ENCODE assay signal across 7 cellular contexts in genomic region chr20:3157817-3158216, GRCh38. TPM values are rescaled to one million over a fixed set of nuclear protein-coding genes. Genes with fewer than 3 reads are reported as not detected.
A peak's percentile ranks its signal among the peaks of the same experiment; 100 is the strongest.
DNase-seq lines count a peak whose midpoint lies in the region; ATAC-seq and TF ChIP-seq lines count a peak whose summit lies in the region.

No MANE protein-coding gene starts in this region.

- H3K4me3 Mint-ChIP-seq in endothelial cell (ENCODE audit: unreplicated experiment), result peak overlapping the region; percentile 97

- intact Hi-C loops in psoas muscle (cut with DNase I), result loop anchor here in 1 of 2 donors (5.0 kb wide), 1 partner anchor 36 kb away; no protein-coding TSS in a partner anchor

- no peaks in the 10 kb centered on the region for H3F3A ChIP-seq in OCI-LY1 (ENCODE audit: insufficient read depth, low read length)

- no peak overlapping the region for H3K27ac ChIP-seq in OCI-LY1 (ENCODE audit: low read depth, low read length, poor library complexity, severe bottlenecking)
- H3K27ac ChIP-seq in psoas muscle, result peak overlapping the region; percentile 98

- TF ChIP-seq CTCF in GM12875 (IDR thresholded peaks at IDR 0.05; ENCODE audit: borderline replicate concordance, insufficient read depth, low read depth, low read length), result no peak
- TF ChIP-seq CTCF in OCI-LY1 (IDR thresholded peaks at IDR 0.05; ENCODE audit: low read length), result no peak
- no peak for TF ChIP-seq CTCF in endothelial cell (IDR thresholded peaks at IDR 0.05; ENCODE audit: unreplicated experiment)
- TF ChIP-seq CTCF in psoas muscle (IDR thresholded peaks at IDR 0.05), result no peak

- H3K9me3 ChIP-seq in OCI-LY1 (ENCODE audit: low read length) (no peaks in the 10 kb centered on the region), psoas muscle (no peaks in the 10 kb centered on the region)

- H4K20me1 ChIP-seq in OCI-LY1 (ENCODE audit: insufficient read depth, low read length), result no peaks in the 10 kb centered on the region

- no peak for DNase-seq in endothelial cell (ENCODE audit: low spot score)
- DNase-seq in psoas muscle, result no peak
- DNase-seq in NCI-H510A (lab: John Stamatoyannopoulos, UW), result no peak
- DNase-seq in medulla oblongata (ENCODE audit: extremely low spot score), result no peak
- no peak for DNase-seq in LoVo (ENCODE audit: low spot score)

- H3K79me2 ChIP-seq in OCI-LY1 (ENCODE audit: insufficient read depth, low read length), result peaks cover 45% of the 10 kb centered on the region

- peaks cover 5% of the 10 kb centered on the region for H3K27me3 Mint-ChIP-seq in endothelial cell (ENCODE audit: unreplicated experiment)

- no peak overlapping the region for H2AFZ ChIP-seq in OCI-LY1 (ENCODE audit: low read length)

- peaks cover 13% of the 10 kb centered on the region for H3K36me3 ChIP-seq in OCI-LY1 (ENCODE audit: insufficient read depth, low read length)
- H3K36me3 ChIP-seq in psoas muscle (ENCODE audit: insufficient read depth in 1 of 2, low read depth in 1 of 2), result peaks cover 3 to 20% of the 10 kb centered on the region in 2 donors

- 71 to 74% (median 73%) methylated on average over 11 of the region's 11 CpGs for WGBS in psoas muscle, 3 donors

- no peaks in the 10 kb centered on the region for H3K9me3 Mint-ChIP-seq in endothelial cell (ENCODE audit: unreplicated experiment)

- H3K4me3 ChIP-seq in GM12875 (ENCODE audit: low read depth, low read length) (peak overlapping the region; percentile 1), OCI-LY1 (ENCODE audit: low read depth, low read length, poor library complexity, severe bottlenecking) (peak overlapping the region; percentile 92), psoas muscle (peak overlapping the region; percentile 100)

- H3K4me1 Mint-ChIP-seq in endothelial cell (ENCODE audit: unreplicated experiment), result peaks cover 19% of the 10 kb centered on the region

- peak overlapping the region; percentile 95 for H3K4me2 ChIP-seq in OCI-LY1 (ENCODE audit: low read length)

- H3K9me2 ChIP-seq in OCI-LY1 (ENCODE audit: low read depth, low read length), result no peaks in the 10 kb centered on the region

- H3K9ac ChIP-seq in OCI-LY1 (ENCODE audit: low read length), result peak overlapping the region; percentile 30; the same call in 1 of the 2 replicates

- peaks cover 44% of the 10 kb centered on the region for H3K4me1 ChIP-seq in OCI-LY1 (ENCODE audit: insufficient read depth, low read length, severe bottlenecking)
- peaks cover 54% of the 10 kb centered on the region for H3K4me1 ChIP-seq in psoas muscle

- no peaks in the 10 kb centered on the region for H3K27me3 ChIP-seq in OCI-LY1 (ENCODE audit: insufficient read depth, low read length)
- H3K27me3 ChIP-seq in psoas muscle (ENCODE audit: insufficient read depth in 3 of 3, low read length in 2 of 3), result no peaks in the 10 kb centered on the region

- ATAC-seq in psoas muscle, result no peak

- peak overlapping the region; percentile 64 for H3K27ac Mint-ChIP-seq in endothelial cell (ENCODE audit: unreplicated experiment)

- H3K36me3 Mint-ChIP-seq in endothelial cell (ENCODE audit: low read depth, unreplicated experiment), result no peaks in the 10 kb centered on the region

RNA-seq across cellular contexts. Expression of gene FASTKD5, which starts 1.8 kb away (rescaled TPM):
- total RNA-seq in endothelial cell (ENCODE audit: unreplicated experiment) (17.2 TPM), psoas muscle (10 to 100 TPM; 22.4 to 45.9 (median 26.4) TPM)
- 10 to 100 TPM; 30.9 to 91.1 (median 35.5) TPM for polyA plus RNA-seq in psoas muscle

RNA-seq across cellular contexts. Expression of gene UBOX5, which starts 1.8 kb away (rescaled TPM):
- 6.9 TPM for total RNA-seq in endothelial cell (ENCODE audit: unreplicated experiment)
- total RNA-seq in psoas muscle, result 10 to 100 TPM in 1 of 4 donors, 1 to 10 TPM in 3; 6.1 to 10.8 (median 8.3) TPM
- polyA plus RNA-seq in psoas muscle, result 1 to 10 TPM; 4.0 to 7.9 (median 5.6) TPM

RNA-seq across cellular contexts. Expression of gene LZTS3, which starts 15.5 kb away (rescaled TPM):
- total RNA-seq in endothelial cell (ENCODE audit: unreplicated experiment) (6.1 TPM), psoas muscle (10 to 100 TPM in 1 of 4 donors, 1 to 10 TPM in 3; 5.8 to 10.5 (median 7.5) TPM)
- polyA plus RNA-seq in psoas muscle, result 10 to 100 TPM in 1 of 3 donors, 1 to 10 TPM in 2; 4.1 to 13.7 (median 8.0) TPM

RNA-seq across cellular contexts. Expression of gene DDRGK1, which starts 46.7 kb away (rescaled TPM):
- total RNA-seq in endothelial cell (ENCODE audit: unreplicated experiment), result 45.3 TPM
- total RNA-seq in psoas muscle, result 10 to 100 TPM; 36.6 to 49.7 (median 42.3) TPM
- 10 to 100 TPM; 58.3 to 82.2 (median 71.7) TPM for polyA plus RNA-seq in psoas muscle

RNA-seq across cellular contexts. Expression of gene ITPA, which starts 51.5 kb away (rescaled TPM):
- total RNA-seq in endothelial cell (ENCODE audit: unreplicated experiment) (45.9 TPM), psoas muscle (10 to 100 TPM; 19.6 to 26.0 (median 23.9) TPM)
- polyA plus RNA-seq in psoas muscle, result 10 to 100 TPM; 28.4 to 83.9 (median 41.0) TPM

Comparison
In these comparisons a context has a peak if more than half of its experiments do, and no peak if none do; other contexts are left out.
1. H3K4me3 ChIP-seq: peak in every context shown above with its lines; median percentile 100 in psoas muscle; 92 in OCI-LY1; 1 in GM12875.